ENCODE assay signal across 8 cellular contexts in genomic region chr13:46668302-46668720, GRCh38.
DNase-seq lines count a peak whose midpoint lies in the region; FAIRE-seq and TF ChIP-seq lines count a peak whose summit lies in the region.

No MANE protein-coding gene starts in this region.

- peak overlapping the region; percentile 76 for H3K27ac ChIP-seq in GM23248
- H3K27ac ChIP-seq in trophoblast cell (ENCODE audit: low read depth, low read length): no peak overlapping the region

- H3K4me3 ChIP-seq in GM08714 (ENCODE audit: low read length) (peak overlapping the region; percentile 76), GM23248 (peak overlapping the region; percentile 60), epithelial cell of proximal tubule (ENCODE audit: low read depth, low read length) (peak overlapping the region; percentile 21), trophoblast cell (ENCODE audit: low read depth, low read length) (peak overlapping the region; percentile 52)

- H3K79me2 ChIP-seq in GM23248 (ENCODE audit: insufficient read depth) (peaks cover 74% of the 10 kb centered on the region), trophoblast cell (ENCODE audit: control insufficient read depth, insufficient read depth, low read length, poor library complexity) (no peaks in the 10 kb centered on the region)

- no peaks in the 10 kb centered on the region for H3K9me2 ChIP-seq in GM23248 (ENCODE audit: insufficient read depth)

- DNase-seq in GM23248: peak; percentile 91
- DNase-seq in RPMI8226: peak; percentile 56
- no peak for DNase-seq in epithelial cell of proximal tubule (ENCODE audit: low read depth)
- DNase-seq in trophoblast cell: no peak
- no peak for DNase-seq in GM13977 (ENCODE audit: low spot score)
- no peak for DNase-seq in frontal cortex (ENCODE audit: low spot score in 2 of 2)
- DNase-seq in NCI-H187 (lab: John Stamatoyannopoulos, UW): no peak

- H4K8ac ChIP-seq in trophoblast cell (ENCODE audit: low read depth, low read length): no peak overlapping the region

- no peak overlapping the region for H4K12ac ChIP-seq in trophoblast cell (ENCODE audit: low read depth, low read length)

- H3K18ac ChIP-seq in trophoblast cell (ENCODE audit: low read length): peak overlapping the region; percentile 72

- H3K9ac ChIP-seq in GM23248: peak overlapping the region; percentile 51
- no peak overlapping the region for H3K9ac ChIP-seq in trophoblast cell (ENCODE audit: low read length)

- no peak overlapping the region for H2AK5ac ChIP-seq in trophoblast cell (ENCODE audit: low read length)

- WGBS in GM23248 (ENCODE audit: low coverage in 1 of 2, low lambda C conversion rate in 2 of 2, missing lambda C conversion rate in 2 of 2), 2 experiments: 28 to 46% methylated on average over 3 of the region's 3 CpGs
- no CpG with 5 or more reads among the region's 3 CpGs for WGBS in trophoblast cell (ENCODE audit: extremely low coverage, insufficient coverage, insufficient read length)

- H4K20me1 ChIP-seq in GM23248 (ENCODE audit: insufficient read depth): no peaks in the 10 kb centered on the region

- H3K14ac ChIP-seq in trophoblast cell (ENCODE audit: low read length): no peak overlapping the region

- H3K4me1 ChIP-seq in GM23248 (ENCODE audit: insufficient read depth) (peaks cover 7% of the 10 kb centered on the region), trophoblast cell (ENCODE audit: control insufficient read depth in 1 of 2, insufficient read depth in 2 of 2, low read length in 2 of 2) (peaks cover 8 to 11% of the 10 kb centered on the region in 2 experiments)

- H3K23ac ChIP-seq in trophoblast cell (ENCODE audit: low read length): peak overlapping the region; percentile 76

- no peaks in the 10 kb centered on the region for H3K36me3 ChIP-seq in GM23248 (ENCODE audit: low read depth)
- H3K36me3 ChIP-seq in trophoblast cell (ENCODE audit: control insufficient read depth in 1 of 2, insufficient read depth in 2 of 2, low read length in 2 of 2): peaks cover 9 to 12% of the 10 kb centered on the region in 2 experiments

- H2BK12ac ChIP-seq in trophoblast cell (ENCODE audit: low read length): no peak overlapping the region

- H4K91ac ChIP-seq in trophoblast cell (ENCODE audit: low read depth, low read length): no peak overlapping the region

- no peak for FAIRE-seq in frontal cortex (lab: Jason Lieb, UNC)

- TF ChIP-seq CTCF in epithelial cell of proximal tubule (conservative IDR thresholded peaks at IDR 0.05; ENCODE audit: low read depth, low read length): no peak
- no peak for TF ChIP-seq CTCF in GM13977 (IDR thresholded peaks at IDR 0.05; ENCODE audit: extremely low read depth, insufficient read depth, missing control alignments)

- no peak overlapping the region for H3K4ac ChIP-seq in trophoblast cell (ENCODE audit: low read depth, low read length)

- H3K4me2 ChIP-seq in GM23248 (ENCODE audit: unreplicated experiment) (peak overlapping the region; percentile 69), trophoblast cell (ENCODE audit: low read length) (no peak overlapping the region)

- H3K79me1 ChIP-seq in trophoblast cell (ENCODE audit: low read length): no peaks in the 10 kb centered on the region

- H2BK120ac ChIP-seq in trophoblast cell (ENCODE audit: insufficient read depth, low read length, poor library complexity): no peak overlapping the region

- no peaks in the 10 kb centered on the region for H3K27me3 ChIP-seq in GM23248 (replicated peaks; ENCODE audit: insufficient read depth)
- no peaks in the 10 kb centered on the region for H3K27me3 ChIP-seq in trophoblast cell (ENCODE audit: insufficient read depth, low read length)

- in situ Hi-C loops in GM23248 (cut with MboI) (no loop called here), GM13977 (cut with MboI; ENCODE audit: low pct_unique_long_range_greater_than_20kb, low sequenced_read_pairs, unreplicated experiment) (no loop called here)

- H3K9me3 ChIP-seq in GM23248 (ENCODE audit: low read depth) (no peaks in the 10 kb centered on the region), trophoblast cell (ENCODE audit: insufficient read depth, low read depth, low read length) (no peaks in the 10 kb centered on the region)

- H3F3A ChIP-seq in GM23248 (ENCODE audit: insufficient read depth): peaks cover 23% of the 10 kb centered on the region

- H2BK5ac ChIP-seq in trophoblast cell (ENCODE audit: low read depth, low read length, poor library complexity): no peak overlapping the region

- no peak overlapping the region for H2AFZ ChIP-seq in GM23248
- no peak overlapping the region for H2AFZ ChIP-seq in trophoblast cell (ENCODE audit: insufficient read depth, low read length, poor library complexity)

Comparison
In these comparisons a context has a peak if more than half of its experiments do, and no peak if none do; other contexts are left out.
1. H3K4me3 ChIP-seq: peak in every context shown above with its lines; median percentile 76 in GM08714; 60 in GM23248; 52 in trophoblast cell; 21 in epithelial cell of proximal tubule.
2. DNase-seq: peak in GM23248 (single experiment) and RPMI8226 (single experiment); none in epithelial cell of proximal tubule (single experiment), trophoblast cell (0 of 2), GM13977 (single experiment), frontal cortex (0 of 2) and NCI-H187 (0 of 2).